ENCODE assay signal across 10 cellular contexts in the genomic region with DNA sequence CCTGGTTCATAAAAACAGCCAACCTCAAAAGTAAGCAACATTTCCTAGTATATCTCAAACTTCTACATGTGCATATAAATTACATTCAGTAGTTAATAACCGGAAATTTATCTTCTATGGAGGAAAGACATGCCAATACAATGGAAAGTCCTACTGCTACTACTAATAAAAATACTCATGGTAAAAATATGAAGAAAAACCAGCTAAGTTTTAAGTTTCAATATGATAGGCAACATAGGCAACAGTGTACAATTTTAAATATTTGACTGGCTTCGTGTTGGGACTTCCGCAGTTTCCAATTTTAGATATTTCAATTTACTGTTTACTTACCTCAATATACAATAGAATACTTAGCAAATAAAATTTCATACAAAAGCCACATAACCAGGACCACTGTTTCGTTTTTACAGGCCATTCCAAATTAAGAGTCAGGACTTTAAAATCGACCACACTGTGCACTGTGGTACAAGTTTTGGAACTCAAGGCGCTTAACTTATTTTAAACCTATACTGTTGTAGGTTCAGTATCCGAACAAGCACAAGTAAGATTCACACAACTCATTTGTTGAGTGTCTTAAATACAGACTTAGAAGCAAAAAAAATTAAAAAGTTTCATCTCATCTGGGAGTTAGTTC. TPM values are rescaled to one million over a fixed set of nuclear protein-coding genes. Genes with fewer than 3 reads are reported as not detected.
DNase-seq lines count a peak whose midpoint lies in the region; ATAC-seq and TF ChIP-seq lines count a peak whose summit lies in the region.
"Had no signal": no experiment of that assay in that cellular context is flagged by ENCODE, and none has a peak within 500 bp of the region (broad histone marks: within the 10 kb centered on the region; RNA-seq: fewer than 3 reads in every experiment).

No MANE protein-coding gene starts in this region.

- TF ChIP-seq CTCF in MCF 10A (IDR thresholded peaks at IDR 0.05; ENCODE audit: unreplicated experiment) (no peak), breast epithelium (IDR thresholded peaks at IDR 0.05) (no peak), fibroblast of villous mesenchyme (IDR thresholded peaks at IDR 0.05; ENCODE audit: insufficient read depth, low read depth, low read length) (no peak), upper lobe of right lung (IDR thresholded peaks at IDR 0.05) (no peak)

- H3K9me3 Mint-ChIP-seq in MCF 10A (ENCODE audit: unreplicated experiment) (no peaks in the 10 kb centered on the region), T-cell (no peaks in the 10 kb centered on the region)

- H3K27ac ChIP-seq in breast epithelium (no peak overlapping the region), upper lobe of right lung (no peak overlapping the region)

- H3K9me3 ChIP-seq in breast epithelium: no peaks in the 10 kb centered on the region
- no peaks in the 10 kb centered on the region for H3K9me3 ChIP-seq in upper lobe of right lung

- intact Hi-C loops in MCF 10A (cut with micrococcal nuclease): no loop called here
- intact Hi-C loops in breast epithelium (cut with DNase I; ENCODE audit: low total_unique reads): no loop called here
- intact Hi-C loops in upper lobe of right lung (cut with DNase I): no loop called here

- no peak for TF ChIP-seq POLR2A in breast epithelium (IDR thresholded peaks at IDR 0.05)

- H3K4me3 Mint-ChIP-seq in MCF 10A (ENCODE audit: unreplicated experiment) (peak overlapping the region; percentile 94), T-cell (peak overlapping the region; percentile 92 to 100 (median 95))

- no peak for ATAC-seq in T-cell (replicated peaks in 1 of 4)
- no peak for ATAC-seq in upper lobe of right lung
- no peak for ATAC-seq in HG02678 (IDR thresholded peaks at IDR 0.05; ENCODE audit: unreplicated experiment)

- H3K27me3 Mint-ChIP-seq in MCF 10A (ENCODE audit: insufficient read depth, unreplicated experiment) (no peaks in the 10 kb centered on the region), T-cell (no peaks in the 10 kb centered on the region)

- POLR2A ChIA-PET in MCF 10A (lab: Yijun Ruan, JAX) (interaction anchor here (0.6 to 7.8 kb wide), 10 partner anchors 8 to 724 kb away, joined by 3 to 116 read pairs (median 3); partner anchors contain the start of genes SPICE1 and USF3), T-cell (lab: Charles Lee) (no interaction called here)

- H3K36me3 ChIP-seq in breast epithelium (no peaks in the 10 kb centered on the region), upper lobe of right lung (no peaks in the 10 kb centered on the region)

- DNase-seq in MCF 10A (ENCODE audit: unreplicated experiment) (peak; percentile 18), breast epithelium (ENCODE audit: low spot score in 2 of 2) (no peak), T-cell (no peak), fibroblast of villous mesenchyme (ENCODE audit: low read depth) (no peak), upper lobe of right lung (no peak), NCI-H1092 (lab: John Stamatoyannopoulos, UW) (no peak), NOMO-1 treated with dmso at 0.1 percent for 144 hours (lab: John Stamatoyannopoulos, UW; ENCODE audit: unreplicated experiment) (no peak)
- DNase-seq: effector CD8-positive, alpha-beta T cell; SHP77 had no signal

- H3K36me3 Mint-ChIP-seq in MCF 10A (ENCODE audit: insufficient read depth, unreplicated experiment): peaks cover 27% of the 10 kb centered on the region
- no peaks in the 10 kb centered on the region for H3K36me3 Mint-ChIP-seq in T-cell

- peaks cover 0 to 17% of the 10 kb centered on the region in 2 donors for H3K4me1 ChIP-seq in breast epithelium
- H3K4me1 ChIP-seq in upper lobe of right lung: peaks cover 44% of the 10 kb centered on the region

- peak overlapping the region; percentile 100 for H3K27ac Mint-ChIP-seq in MCF 10A (ENCODE audit: low read depth, unreplicated experiment)
- peak overlapping the region; percentile 97 to 100 for H3K27ac Mint-ChIP-seq in T-cell

- H3K4me1 Mint-ChIP-seq in MCF 10A (ENCODE audit: insufficient read depth, unreplicated experiment) (peaks cover 41% of the 10 kb centered on the region), T-cell (peaks cover 68 to 76% (median 70%) of the 10 kb centered on the region in 3 donors)

- no peak overlapping the region for H3K4me3 ChIP-seq in breast epithelium
- peak overlapping the region; percentile 100 for H3K4me3 ChIP-seq in fibroblast of villous mesenchyme (ENCODE audit: low read depth, low read length)
- H3K4me3 ChIP-seq in upper lobe of right lung: peak overlapping the region; percentile 0

- no TSS peak for BruUV-seq in MCF 10A (replicated peaks; lab: Mats Ljungman, UMichigan)

- H3K27me3 ChIP-seq in breast epithelium (no peaks in the 10 kb centered on the region), upper lobe of right lung (no peaks in the 10 kb centered on the region)

- CTCF ChIA-PET in MCF 10A (lab: Yijun Ruan, JAX): interaction anchor here (0.6 to 3.4 kb wide), 6 partner anchors 8 to 250 kb away, joined by 3 to 22 read pairs (median 3); no protein-coding TSS in a partner anchor
- CTCF ChIA-PET in T-cell (lab: Charles Lee): interaction anchor here in 1 of 2 donors (0.8 to 1.4 kb wide), 3 partner anchors 47 to 229 kb away, joined by 3 to 4 read pairs (median 3); partner anchors contain the start of genes SPICE1 and USF3

RNA-seq across cellular contexts. Expression of gene NAA50, which starts 2.9 kb away (rescaled TPM):
- total RNA-seq in MCF 10A (2022) (219 and 238 TPM in 2 replicates), breast epithelium (100 to 1,000 TPM in 2 of 3 donors, 10 to 100 TPM in 1; 98.0 to 140 (median 140) TPM), T-cell (10 to 100 TPM; 49.0 to 67.1 (median 61.8) TPM), fibroblast of villous mesenchyme (140 and 141 TPM in 2 replicates), upper lobe of right lung (90.0 TPM)

RNA-seq across cellular contexts. Expression of gene ATP6V1A, which starts 3.7 kb away (rescaled TPM):
- 51.6 and 53.4 TPM in 2 replicates for total RNA-seq in MCF 10A (2022)
- 10 to 100 TPM; 44.6 to 68.5 (median 48.6) TPM for total RNA-seq in breast epithelium
- 10 to 100 TPM; 14.9 to 23.7 (median 17.8) TPM for total RNA-seq in T-cell
- total RNA-seq in fibroblast of villous mesenchyme: 85.7 and 117 TPM in 2 replicates
- total RNA-seq in upper lobe of right lung: 102 TPM

RNA-seq across cellular contexts. Expression of gene USF3, which starts 46.7 kb away (rescaled TPM):
- total RNA-seq in MCF 10A (2022) (11.9 and 12.1 TPM in 2 replicates), breast epithelium (10 to 100 TPM; 19.7 to 38.9 (median 28.5) TPM), T-cell (10 to 100 TPM; 16.9 to 31.7 (median 22.1) TPM), fibroblast of villous mesenchyme (7.7 and 12.5 TPM in 2 replicates), upper lobe of right lung (22.2 TPM)

Comparison
In these comparisons a context has a peak if more than half of its experiments do, and no peak if none do; other contexts are left out.
1. H3K4me3 ChIP-seq: peak in fibroblast of villous mesenchyme (single experiment) and upper lobe of right lung (single experiment); none in breast epithelium (0 of 3).